ENCODE assay signal across 17 cellular contexts in the genomic region with DNA sequence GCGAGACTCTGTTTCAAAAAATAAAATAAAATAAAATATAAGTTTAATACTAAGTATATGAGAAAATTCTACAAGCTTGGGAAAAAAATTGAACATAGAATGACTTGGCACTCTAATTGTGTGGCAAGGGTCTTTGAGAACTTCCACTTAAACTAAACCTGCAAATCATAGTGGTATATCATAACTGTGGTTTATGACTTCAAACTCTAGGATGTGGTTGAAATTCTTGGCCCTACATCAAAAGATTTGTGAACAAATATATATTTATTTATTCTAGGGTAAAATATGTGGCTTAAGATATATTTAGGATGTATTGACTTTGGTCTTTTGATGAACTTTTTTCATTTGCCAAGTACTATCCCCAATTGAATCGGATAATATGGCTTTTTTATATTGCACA.
"Had no signal": no experiment of that assay in that cellular context is flagged by ENCODE, and none has a peak within 500 bp of the region (broad histone marks: within the 10 kb centered on the region; RNA-seq: fewer than 3 reads in every experiment).

No MANE protein-coding gene starts in this region.

- H3K4me3 ChIP-seq: right lobe of liver, thoracic aorta, upper lobe of left lung had no signal

- ATAC-seq: activated CD8-positive, alpha-beta T cell treated with anti-CD3 and anti-CD28 coated beads for 36 hours; left cardiac atrium; naive thymus-derived CD4-positive, alpha-beta T cell; right lobe of liver; stimulated activated naive B cell treated with anti-CD40 and anti-IgM and Interleukin-4, amounts not matched to agents 10 μg/mL and 1 μg/mL and 100 μg/mL, for 72 hours had no signal

- DNase-seq: activated CD4-positive, alpha-beta T cell treated with anti-CD3 and anti-CD28 coated beads, Interleukin-2, amount 10 ng/mL, durations not matched to agents 24 days and 14 days; activated CD4-positive, CD25-positive, alpha-beta regulatory T cell; activated CD8-positive, alpha-beta T cell treated with anti-CD3 and anti-CD28 coated beads for 36 hours; activated naive CD4-positive, alpha-beta T cell treated with Interleukin-2 at 50 U/mL for 16 hours; activated naive CD8-positive, alpha-beta T cell treated with anti-CD3 and anti-CD28 coated beads, Interleukin-2, amount 10 ng/mL, durations not matched to agents 7 days and 5 days; activated T-cell treated with anti-CD3 and anti-CD28 coated beads, Interleukin-2, amount 50 U/mL, for 1 hour; cortex of kidney; left cardiac atrium; mesenchymal stem cell; naive thymus-derived CD4-positive, alpha-beta T cell; right lobe of liver; stimulated activated CD4-positive, alpha-beta T cell treated with anti-CD3 and anti-CD28 coated beads, Interleukin-4, amount 100 ng/mL, for 4 hours; stimulated activated naive B cell treated with anti-CD40 and anti-IgM and Interleukin-4, amounts not matched to agents 10 μg/mL and 1 μg/mL and 100 μg/mL, for 72 hours; T-helper 1 cell; T-helper 9 cell; upper lobe of left lung had no signal
